ENCODE assay signal across 24 cellular contexts in genomic region chr12:83865431-83865830, GRCh38.
"Had no signal": no experiment of that assay in that cellular context is flagged by ENCODE, and none has a peak within 500 bp of the region (broad histone marks: within the 10 kb centered on the region; RNA-seq: fewer than 3 reads in every experiment).

No MANE protein-coding gene starts in this region.

- H3K4me1 Mint-ChIP-seq: activated CD4-positive, alpha-beta memory T cell treated with anti-CD3 and anti-CD28 coated beads, Interleukin-2, amount 10 ng/mL, durations not matched to agents 7 days and 5 days; activated CD4-positive, alpha-beta T cell treated with anti-CD3 and anti-CD28 coated beads, Interleukin-2, amount 10 ng/mL, durations not matched to agents 24 days and 14 days; brain; memory B cell had no signal

- H3K27me3 ChIP-seq: dorsolateral prefrontal cortex, ovary, upper lobe of left lung had no signal

- H3K27ac ChIP-seq: dorsolateral prefrontal cortex, ovary, prostate gland, upper lobe of left lung had no signal

- H3K9me3 ChIP-seq: ovary, prostate gland, upper lobe of left lung had no signal

- H3K4me3 Mint-ChIP-seq: activated CD4-positive, alpha-beta memory T cell treated with anti-CD3 and anti-CD28 coated beads, Interleukin-2, amount 10 ng/mL, durations not matched to agents 7 days and 5 days; activated CD4-positive, alpha-beta T cell treated with anti-CD3 and anti-CD28 coated beads, Interleukin-2, amount 10 ng/mL, durations not matched to agents 24 days and 14 days; activated naive CD4-positive, alpha-beta T cell treated with anti-CD3 and anti-CD28 coated beads for 36 hours; activated T-cell treated with anti-CD3 and anti-CD28 coated beads, Interleukin-2, amount 50 U/mL, for 72 hours; brain; effector memory CD8-positive, alpha-beta T cell; memory B cell; natural killer cell treated with Interleukin-12 subunit alpha and Interleukin-12 subunit beta and Interleukin-15 and Interleukin-18, amount 100 ng/mL, for 72 hours had no signal

- H3K9me3 Mint-ChIP-seq: activated CD4-positive, alpha-beta memory T cell treated with anti-CD3 and anti-CD28 coated beads, Interleukin-2, amount 10 ng/mL, durations not matched to agents 7 days and 5 days; activated CD4-positive, alpha-beta T cell treated with anti-CD3 and anti-CD28 coated beads, Interleukin-2, amount 10 ng/mL, durations not matched to agents 24 days and 14 days; activated naive CD4-positive, alpha-beta T cell treated with anti-CD3 and anti-CD28 coated beads for 36 hours; memory B cell had no signal

- H3K36me3 Mint-ChIP-seq: brain; memory B cell; natural killer cell treated with Interleukin-12 subunit alpha and Interleukin-12 subunit beta and Interleukin-15 and Interleukin-18, amount 100 ng/mL, for 72 hours had no signal

- H3K4me3 ChIP-seq: dorsolateral prefrontal cortex, ovary, prostate gland, upper lobe of left lung had no signal

- H3K27ac Mint-ChIP-seq: activated CD4-positive, alpha-beta memory T cell treated with anti-CD3 and anti-CD28 coated beads, Interleukin-2, amount 10 ng/mL, durations not matched to agents 7 days and 5 days; activated CD4-positive, alpha-beta T cell treated with anti-CD3 and anti-CD28 coated beads, Interleukin-2, amount 10 ng/mL, durations not matched to agents 24 days and 14 days; activated naive CD4-positive, alpha-beta T cell treated with anti-CD3 and anti-CD28 coated beads for 36 hours; activated T-cell treated with anti-CD3 and anti-CD28 coated beads, Interleukin-2, amount 50 U/mL, for 72 hours; brain; effector memory CD8-positive, alpha-beta T cell; memory B cell; natural killer cell treated with Interleukin-12 subunit alpha and Interleukin-12 subunit beta and Interleukin-15 and Interleukin-18, amount 100 ng/mL, for 72 hours had no signal

- H3K36me3 ChIP-seq: ovary, prostate gland, upper lobe of left lung had no signal

- H3K4me1 ChIP-seq: prostate gland, upper lobe of left lung had no signal

- FAIRE-seq: colon, endothelial cell of umbilical vein had no signal

- H3K27me3 Mint-ChIP-seq: activated CD4-positive, alpha-beta memory T cell treated with anti-CD3 and anti-CD28 coated beads, Interleukin-2, amount 10 ng/mL, durations not matched to agents 7 days and 5 days; activated CD4-positive, alpha-beta T cell treated with anti-CD3 and anti-CD28 coated beads, Interleukin-2, amount 10 ng/mL, durations not matched to agents 24 days and 14 days; effector memory CD8-positive, alpha-beta T cell; memory B cell; natural killer cell treated with Interleukin-12 subunit alpha and Interleukin-12 subunit beta and Interleukin-15 and Interleukin-18, amount 100 ng/mL, for 72 hours had no signal

- DNase-seq: activated CD4-positive, alpha-beta memory T cell treated with anti-CD3 and anti-CD28 coated beads, Interleukin-2, amount 10 ng/mL, durations not matched to agents 7 days and 5 days; activated CD4-positive, alpha-beta T cell treated with anti-CD3 and anti-CD28 coated beads, Interleukin-2, amount 10 ng/mL, durations not matched to agents 24 days and 14 days; activated effector memory CD4-positive, alpha-beta T cell treated with Interleukin-2 at 50 U/mL for 16 hours; activated naive CD4-positive, alpha-beta T cell treated with anti-CD3 and anti-CD28 coated beads for 36 hours; activated T-cell treated with anti-CD3 and anti-CD28 coated beads, Interleukin-2, amount 50 U/mL, for 72 hours; amygdala; central memory CD4-positive, alpha-beta T cell; dorsolateral prefrontal cortex; effector memory CD8-positive, alpha-beta T cell; foreskin fibroblast; left ventricle myocardium superior; ovary; right cardiac atrium; stimulated activated CD4-positive, alpha-beta T cell treated with anti-CD3 and anti-CD28 coated beads, Interleukin-4, amount 100 ng/mL, for 24 hours; stimulated activated naive CD4-positive, alpha-beta T cell treated with Interleukin-2 at 50 U/mL for 16 hours; T-helper 2 cell; upper lobe of left lung had no signal

- ATAC-seq: activated CD4-positive, CD25-positive, alpha-beta regulatory T cell treated with anti-CD3 and anti-CD28 coated beads, Interleukin-2, amount 50 U/mL, for 24 hours; activated T-cell treated with anti-CD3 and anti-CD28 coated beads, Interleukin-2, amount 50 U/mL, for 72 hours; effector memory CD8-positive, alpha-beta T cell; left ventricle myocardium superior; natural killer cell treated with Interleukin-12 subunit alpha and Interleukin-12 subunit beta and Interleukin-15 and Interleukin-18, amount 100 ng/mL, for 72 hours; right cardiac atrium had no signal
